8 cellular contexts compared by ENCODE assay signal in the genomic region with DNA sequence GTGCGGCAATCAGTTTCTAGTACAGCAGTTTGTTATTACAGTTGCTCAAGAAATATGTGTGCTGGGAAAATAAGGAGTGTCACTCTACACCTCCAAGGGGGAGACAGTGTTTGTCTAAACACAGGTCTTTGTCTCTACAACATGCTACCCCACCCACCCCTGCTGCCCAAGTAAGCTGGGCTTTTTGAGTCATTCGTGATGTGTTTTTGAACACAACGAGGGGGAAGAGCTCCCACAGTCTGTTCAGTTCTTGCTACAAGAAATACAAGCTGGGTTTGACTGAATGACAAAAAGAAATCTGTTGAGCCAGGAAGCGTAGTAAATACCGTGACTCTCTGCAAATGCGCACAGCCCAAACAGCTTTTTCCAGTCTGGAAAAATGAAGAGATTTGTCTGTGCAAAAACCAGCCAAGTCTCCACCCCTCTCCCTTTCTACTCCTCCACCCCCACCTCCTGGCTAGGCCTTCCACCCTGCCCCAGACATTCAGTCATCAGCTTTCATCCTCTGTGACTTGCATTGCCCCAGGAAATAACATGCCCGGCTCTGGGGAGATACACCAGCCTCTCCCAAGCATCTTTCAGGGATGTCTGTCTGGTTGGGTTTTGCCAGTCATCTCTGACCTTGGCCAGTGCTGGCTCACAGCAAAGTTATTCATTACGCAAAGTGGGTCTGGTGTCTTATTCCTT. TPM values are rescaled to one million over a fixed set of nuclear protein-coding genes. Genes with fewer than 3 reads are reported as not detected.
DNase-seq lines count a peak whose midpoint lies in the region; ATAC-seq lines count a peak whose summit lies in the region.
"Had no signal": no experiment of that assay in that cellular context is flagged by ENCODE, and none has a peak within 500 bp of the region (broad histone marks: within the 10 kb centered on the region; RNA-seq: fewer than 3 reads in every experiment).

No MANE protein-coding gene starts in this region.

- H3K4me1 ChIP-seq in urinary bladder (ENCODE audit: insufficient read depth) = no peaks in the 10 kb centered on the region

- 22% methylated on average over 8 of the region's 8 CpGs for WGBS in urinary bladder

- peak overlapping the region; percentile 38 for H3K27ac ChIP-seq in urinary bladder (ENCODE audit: low read depth)

- no peak overlapping the region for H3K4me3 ChIP-seq in urinary bladder (ENCODE audit: low read depth, low read length)

- peak; percentile 48 for DNase-seq in NCI-H1694 treated with DMSO at 0.1 percent for 48 hours (lab: John Stamatoyannopoulos, UW)
- peak; percentile 85 for DNase-seq in epidermal melanocyte (ENCODE audit: insufficient read length, low spot score)
- peak; percentile 24 for DNase-seq in midbrain (lab: John Stamatoyannopoulos, UW)
- no peak for DNase-seq in T-helper 9 cell
- DNase-seq in NCI-H1417 treated with DMSO at 0.1 percent for 48 hours (lab: John Stamatoyannopoulos, UW) = no peak
- DNase-seq: activated CD4-positive, alpha-beta T cell treated with anti-CD3 and anti-CD28 coated beads, Interleukin-2, amount 10 ng/mL, durations not matched to agents 7 days and 5 days had no signal

- ATAC-seq in HG02885 (IDR thresholded peaks at IDR 0.05; ENCODE audit: poor library complexity, unreplicated experiment) = no peak

- H3K36me3 ChIP-seq in urinary bladder (ENCODE audit: insufficient read depth) = no peaks in the 10 kb centered on the region

RNA-seq across cellular contexts. Expression of gene CHD9, which starts 25.7 kb away (rescaled TPM):
- total RNA-seq in urinary bladder = 221 TPM
- polyA plus RNA-seq in urinary bladder = 16.8 TPM

RNA-seq across cellular contexts. Expression of gene CHD9NB, which starts 27.8 kb away (rescaled TPM):
- total RNA-seq in urinary bladder = 3.4 TPM
- 1.4 TPM for polyA plus RNA-seq in urinary bladder

Comparison
In these comparisons a context has a peak if more than half of its experiments do, and no peak if none do; other contexts are left out.
1. DNase-seq: peak in NCI-H1694 treated with DMSO at 0.1 percent for 48 hours (single experiment), epidermal melanocyte (single experiment) and midbrain (single experiment); none in T-helper 9 cell (single experiment) and NCI-H1417 treated with DMSO at 0.1 percent for 48 hours (single experiment).